Comparison of ENCODE assay signal across 18 cellular contexts in genomic region chr12:10291030-10291429, GRCh38. TPM values are rescaled to one million over a fixed set of nuclear protein-coding genes. Genes with fewer than 3 reads are reported as not detected.
"Had no signal": no experiment of that assay in that cellular context is flagged by ENCODE, and none has a peak within 500 bp of the region (broad histone marks: within the 10 kb centered on the region; RNA-seq: fewer than 3 reads in every experiment).

No MANE protein-coding gene starts in this region.

- H3K4me1 Mint-ChIP-seq: endodermal cell, naive B cell, neural crest cell had no signal

- ATAC-seq: foreskin keratinocyte, left colon, left ventricle myocardium superior had no signal

- H3K9me3 ChIP-seq: colonic mucosa, right atrium auricular region had no signal

- H3K36me3 Mint-ChIP-seq: naive B cell had no signal

- DNase-seq: colonic mucosa; dermis blood vessel endothelial cell; endodermal cell; erythroblast; foreskin keratinocyte; left colon; left ventricle myocardium superior; mesenchymal stem cell; midbrain; naive B cell; posterior cingulate gyrus; small intestine; stimulated activated CD4-positive, alpha-beta T cell treated with anti-CD3 and anti-CD28 coated beads, Interleukin-12 subunit alpha, Interleukin-12 subunit beta, amount 100 ng/mL, for 4 hours; stimulated activated naive CD4-positive, alpha-beta T cell treated with Interleukin-2 at 50 U/mL for 16 hours; trophoblast cell had no signal

- H3K27ac Mint-ChIP-seq: endodermal cell, naive B cell had no signal

- H3K4me1 ChIP-seq: colonic mucosa, foreskin keratinocyte, right atrium auricular region had no signal

- H3K27ac ChIP-seq: colonic mucosa, foreskin keratinocyte, right atrium auricular region had no signal

- H3K9me3 Mint-ChIP-seq: endodermal cell, naive B cell had no signal

- H3K4me3 Mint-ChIP-seq: endodermal cell, naive B cell, neural crest cell had no signal

- H3K36me3 ChIP-seq: colonic mucosa, right atrium auricular region had no signal

- H3K27me3 ChIP-seq: colonic mucosa, foreskin keratinocyte, right atrium auricular region had no signal

- H3K4me3 ChIP-seq: colonic mucosa, lung, right atrium auricular region had no signal

RNA-seq across cellular contexts. Expression of gene KLRD1, which starts 16.6 kb away (rescaled TPM):
- total RNA-seq: foreskin keratinocyte had no signal
- polyA plus RNA-seq: foreskin keratinocyte had no signal
